15 cellular contexts compared by ENCODE assay signal in the genomic region with DNA sequence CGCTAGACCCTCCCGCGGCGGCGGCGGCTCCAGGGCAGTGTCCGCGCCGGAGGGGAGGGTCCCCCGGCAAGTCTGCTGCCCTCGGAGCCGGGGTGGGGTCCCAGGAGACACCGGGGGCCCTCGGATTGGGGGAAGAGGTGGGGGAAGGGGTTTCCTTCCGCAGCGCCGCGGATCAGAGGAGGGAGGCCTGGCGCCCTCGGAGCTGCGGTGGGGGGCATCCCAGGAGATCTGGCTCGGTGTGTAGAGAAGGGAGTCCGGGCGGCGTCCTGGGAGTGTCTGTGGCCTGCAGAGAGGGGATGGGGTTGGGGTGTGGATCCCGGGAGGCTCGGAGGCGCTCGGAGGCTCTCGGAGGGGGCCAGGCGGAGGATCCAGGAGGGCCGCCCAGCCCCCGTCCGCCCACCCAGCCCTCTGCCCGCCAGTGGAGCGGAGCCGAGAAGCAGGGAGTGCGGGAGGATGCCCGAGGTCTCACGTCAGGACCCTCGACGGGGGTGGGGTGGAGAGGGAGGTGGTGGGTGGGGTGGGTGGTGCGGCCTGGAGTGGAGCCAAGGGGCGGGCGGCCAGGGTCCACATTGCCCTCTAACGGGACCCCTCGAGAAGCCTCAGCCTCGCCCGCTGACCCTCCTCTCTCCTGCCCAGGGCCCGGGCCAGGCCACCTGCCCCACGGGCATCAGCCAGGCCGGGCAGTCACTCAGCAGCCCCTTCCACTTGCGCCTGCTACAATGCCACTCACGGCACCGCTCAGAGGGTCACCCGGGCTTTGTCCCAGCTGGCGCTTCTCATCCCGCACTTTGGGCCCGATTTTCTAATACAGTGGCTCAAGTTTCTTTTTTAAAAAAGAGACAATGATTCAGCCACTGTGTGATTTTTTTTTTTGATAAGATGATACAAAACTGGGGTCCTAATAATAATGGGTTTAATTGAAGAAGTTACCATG.
A peak's percentile ranks its signal among the peaks of the same experiment; 100 is the strongest.
DNase-seq lines count a peak whose midpoint lies in the region; ATAC-seq and TF ChIP-seq lines count a peak whose summit lies in the region.
"Had no signal": no experiment of that assay in that cellular context is flagged by ENCODE, and none has a peak within 500 bp of the region (broad histone marks: within the 10 kb centered on the region; RNA-seq: fewer than 3 reads in every experiment).

No MANE protein-coding gene starts in this region.

- DNase-seq in Caco-2 = no peak
- DNase-seq in dorsolateral prefrontal cortex = no peak
- peak; percentile 16 for DNase-seq in putamen (ENCODE audit: low spot score)
- no peak for DNase-seq in NCI-H446 treated with DMSO at 0.1 percent for 48 hours (lab: John Stamatoyannopoulos, UW)
- no peak for DNase-seq in omental fat pad (ENCODE audit: low spot score)
- no peak for DNase-seq in H4 (ENCODE audit: low spot score)
- DNase-seq in NCI-H2081 treated with DMSO at 0.1 percent for 48 hours (lab: John Stamatoyannopoulos, UW) = no peak
- DNase-seq: activated CD4-positive, alpha-beta T cell treated with anti-CD3 and anti-CD28 coated beads for 1 hour; activated naive CD8-positive, alpha-beta T cell treated with anti-CD3 and anti-CD28 coated beads for 36 hours; KG1; NCI-H1436 treated with DMSO at 0.1 percent for 48 hours; NCI-H524; stimulated activated naive CD4-positive, alpha-beta T cell had no signal

- no peaks in the 10 kb centered on the region for H3K27me3 Mint-ChIP-seq in Caco-2 (ENCODE audit: insufficient read depth, unreplicated experiment)

- H3K27me3 ChIP-seq in Caco-2 (replicated peaks; ENCODE audit: control insufficient read depth, insufficient read depth, low read length) (no peaks in the 10 kb centered on the region), dorsolateral prefrontal cortex (peaks cover 0 to 61% (median 33%) of the 10 kb centered on the region in 45 donors)

- peaks cover 3% of the 10 kb centered on the region; the same call in 1 of the 2 replicates for H3K4me1 ChIP-seq in Caco-2
- H3K4me1 ChIP-seq: A549 had no signal

- no TSS peak for BruUV-seq in Caco-2 (replicated peaks; lab: Mats Ljungman, UMichigan)

- H3K9me3 ChIP-seq in Caco-2 (no peaks in the 10 kb centered on the region), iPS-18c (ENCODE audit: control insufficient read depth, insufficient read depth, low read length) (no peaks in the 10 kb centered on the region)
- H3K9me3 ChIP-seq: A549 had no signal

- H3K36me3 Mint-ChIP-seq in Caco-2 (ENCODE audit: insufficient read depth, unreplicated experiment) = no peaks in the 10 kb centered on the region
- H3K36me3 Mint-ChIP-seq: activated naive CD8-positive, alpha-beta T cell treated with anti-CD3 and anti-CD28 coated beads for 36 hours had no signal

- H3K4me3 Mint-ChIP-seq in Caco-2 (ENCODE audit: unreplicated experiment) = peak overlapping the region; percentile 70
- H3K4me3 Mint-ChIP-seq: activated naive CD8-positive, alpha-beta T cell treated with anti-CD3 and anti-CD28 coated beads for 36 hours had no signal

- H3K4me3 ChIP-seq in Caco-2 (ENCODE audit: low read depth, low read length) (peak overlapping the region; percentile 32), dorsolateral prefrontal cortex (peak overlapping the region in 35 of 59 donors; percentile 2 to 51 (median 25)), iPS-18c (ENCODE audit: insufficient read depth, low read depth, low read length) (peak overlapping the region; percentile 40)
- H3K4me3 ChIP-seq: A549 had no signal

- peak overlapping the region in 1 of 59 donors; percentile 9 for H3K27ac ChIP-seq in dorsolateral prefrontal cortex
- H3K27ac ChIP-seq: A549 had no signal

- no peak for TF ChIP-seq CTCF in Caco-2 (IDR thresholded peaks at IDR 0.05; ENCODE audit: insufficient read depth in 1 of 2, low read depth in 1 of 2, low read length in 1 of 2, severe bottlenecking in 1 of 2, unreplicated experiment in 1 of 2)
- no peak for TF ChIP-seq CTCF in dorsolateral prefrontal cortex (IDR thresholded peaks at IDR 0.05 in 54 of 56, conservative IDR thresholded peaks at IDR 0.05 in 2 of 56; ENCODE audit: low read depth in 1 of 56, partially characterized antibody in 56 of 56)
- no peak for TF ChIP-seq CTCF in omental fat pad (IDR thresholded peaks at IDR 0.05)

- intact Hi-C loops in Caco-2 (cut with micrococcal nuclease; ENCODE audit: unreplicated experiment) = loop anchor here (5.0 kb wide), 1 partner anchor 42 kb away; no protein-coding TSS in a partner anchor
- intact Hi-C loops in dorsolateral prefrontal cortex (cut with DNase I) = no loop called here

- CTCF ChIA-PET in Caco-2 (lab: Charles Lee) = no interaction called here

- ATAC-seq in omental fat pad (ENCODE audit: low FRiP score) = no peak
- ATAC-seq: A549 had no signal

- H3K4me1 Mint-ChIP-seq in Caco-2 (ENCODE audit: low read depth, unreplicated experiment) = no peaks in the 10 kb centered on the region
- H3K4me1 Mint-ChIP-seq: activated naive CD8-positive, alpha-beta T cell treated with anti-CD3 and anti-CD28 coated beads for 36 hours had no signal

- H3K36me3 ChIP-seq in Caco-2 (ENCODE audit: control insufficient read depth, insufficient read depth, low read length) = no peaks in the 10 kb centered on the region

- no peak overlapping the region for H3K27ac Mint-ChIP-seq in Caco-2 (ENCODE audit: unreplicated experiment)
- H3K27ac Mint-ChIP-seq: activated naive CD8-positive, alpha-beta T cell treated with anti-CD3 and anti-CD28 coated beads for 36 hours had no signal

- POLR2A ChIA-PET in Caco-2 (lab: Charles Lee) = no interaction called here

- no peaks in the 10 kb centered on the region for H3K9me3 Mint-ChIP-seq in Caco-2 (ENCODE audit: unreplicated experiment)
- H3K9me3 Mint-ChIP-seq: activated naive CD8-positive, alpha-beta T cell treated with anti-CD3 and anti-CD28 coated beads for 36 hours had no signal
